In the genomic region with DNA sequence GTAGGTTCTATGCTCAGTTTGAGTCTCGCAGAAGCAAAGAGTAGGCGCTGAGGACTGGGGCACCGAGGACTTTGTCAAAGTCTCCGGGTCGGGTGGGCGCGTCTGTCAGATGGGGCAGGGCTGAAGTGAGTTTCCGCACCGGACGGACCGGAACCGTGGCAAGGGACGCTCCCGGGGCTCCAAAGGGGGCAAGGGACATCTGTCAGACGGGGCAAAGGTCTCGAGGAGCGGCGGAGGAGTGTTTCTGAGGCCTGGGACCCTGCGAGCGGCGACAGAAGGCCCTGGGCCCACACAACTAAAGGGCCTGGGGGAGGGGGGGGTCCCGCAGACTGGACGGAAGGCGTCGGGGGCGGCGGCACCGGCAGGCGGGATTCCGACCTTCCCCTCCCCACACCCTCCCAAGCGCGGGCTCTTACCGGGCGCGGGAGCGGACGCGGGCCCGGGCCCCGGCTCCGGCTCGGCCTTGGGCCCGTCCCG, we compare ENCODE assay signal across 7 cellular contexts. TPM values are rescaled to one million over a fixed set of nuclear protein-coding genes. Genes with fewer than 3 reads are reported as not detected.
DNase-seq lines count a peak whose midpoint lies in the region; ATAC-seq, FAIRE-seq and TF ChIP-seq lines count a peak whose summit lies in the region.

No MANE protein-coding gene starts in this region.

- H2AFZ ChIP-seq in Loucy (ENCODE audit: low read length) = no peak overlapping the region

- H3K9ac ChIP-seq in Loucy (ENCODE audit: low read depth, low read length, poor library complexity, severe bottlenecking) = peak overlapping the region; percentile 80

- H3K9me3 ChIP-seq in Loucy (ENCODE audit: insufficient read depth, low read depth, low read length) (no peaks in the 10 kb centered on the region), mononuclear cell (ENCODE audit: low read depth, low read length) (no peaks in the 10 kb centered on the region), upper lobe of right lung (no peaks in the 10 kb centered on the region)

- peaks cover 24% of the 10 kb centered on the region for H3K4me1 ChIP-seq in Loucy (ENCODE audit: insufficient read depth, low read length, poor library complexity, severe bottlenecking)
- H3K4me1 ChIP-seq in mononuclear cell (ENCODE audit: insufficient read depth, low read length) = peaks cover 28% of the 10 kb centered on the region
- H3K4me1 ChIP-seq in upper lobe of right lung = peaks cover 27% of the 10 kb centered on the region

- H3K36me3 ChIP-seq in Loucy (ENCODE audit: insufficient read depth, low read length) (peaks cover 14% of the 10 kb centered on the region; the same call in 1 of the 2 replicates), bronchial epithelial cell (ENCODE audit: control insufficient read depth, insufficient read depth, low read length) (peaks cover 15% of the 10 kb centered on the region), upper lobe of right lung (peaks cover 19% of the 10 kb centered on the region)

- no peaks in the 10 kb centered on the region for H3K9me2 ChIP-seq in Loucy (replicated peaks; ENCODE audit: low read depth, low read length)

- DNase-seq in bronchial epithelial cell (ENCODE audit: low read depth) = no peak
- no peak for DNase-seq in upper lobe of right lung
- DNase-seq in MV-4-11 (lab: John Stamatoyannopoulos, UW) = no peak

- peak overlapping the region; percentile 81 for H3K4me3 ChIP-seq in Loucy (ENCODE audit: low read length, poor library complexity, severe bottlenecking)
- peak overlapping the region; percentile 93 for H3K4me3 ChIP-seq in bronchial epithelial cell (ENCODE audit: low read depth, low read length)
- peak overlapping the region; percentile 56 for H3K4me3 ChIP-seq in mononuclear cell (ENCODE audit: low read length)
- H3K4me3 ChIP-seq in upper lobe of right lung = peak overlapping the region; percentile 74

- peak overlapping the region; percentile 97 for H3K4me2 ChIP-seq in Loucy (ENCODE audit: low read depth, low read length, poor library complexity, severe bottlenecking)

- TF ChIP-seq CTCF in Loucy (conservative IDR thresholded peaks at IDR 0.05; ENCODE audit: low read length) = no peak
- TF ChIP-seq CTCF in bronchial epithelial cell (IDR thresholded peaks at IDR 0.05; ENCODE audit: insufficient read depth, low read length, severe bottlenecking) = no peak
- TF ChIP-seq CTCF in upper lobe of right lung (IDR thresholded peaks at IDR 0.05) = no peak

- ATAC-seq in GM18907 (IDR thresholded peaks at IDR 0.05; ENCODE audit: unreplicated experiment) = peak; percentile 4
- no peak for ATAC-seq in upper lobe of right lung
- ATAC-seq in GM19035 (IDR thresholded peaks at IDR 0.05; ENCODE audit: unreplicated experiment) = no peak

- H3K27me3 ChIP-seq in Loucy (ENCODE audit: insufficient read depth, low read length, poor library complexity, severe bottlenecking) (no peaks in the 10 kb centered on the region), bronchial epithelial cell (ENCODE audit: control insufficient read depth, insufficient read depth, low read length) (no peaks in the 10 kb centered on the region), mononuclear cell (ENCODE audit: insufficient read depth, low read length) (no peaks in the 10 kb centered on the region), upper lobe of right lung (no peaks in the 10 kb centered on the region)

- no peak for FAIRE-seq in bronchial epithelial cell (lab: Jason Lieb, UNC)

- peak overlapping the region; percentile 51 for H3K27ac ChIP-seq in upper lobe of right lung

- H3F3A ChIP-seq in Loucy (ENCODE audit: low read depth) = 0 out of 2 replicates have a peak, but pooled peaks cover 3% of the 10 kb centered on the region

- H4K20me1 ChIP-seq in Loucy (ENCODE audit: insufficient read depth, low read length, poor library complexity, severe bottlenecking) = peaks cover 29% of the 10 kb centered on the region

- intact Hi-C loops in upper lobe of right lung (cut with DNase I) = no loop called here

- H3K79me2 ChIP-seq in Loucy (ENCODE audit: insufficient read depth, low read length) = peaks cover 47% of the 10 kb centered on the region

RNA-seq across cellular contexts. Expression of a gene that starts 13.3 kb away (rescaled TPM):
- 75.3 and 78.9 TPM in 2 replicates for total RNA-seq in bronchial epithelial cell
- 76.9 TPM for total RNA-seq in mononuclear cell
- total RNA-seq in upper lobe of right lung = 95.5 TPM

RNA-seq across cellular contexts. Expression of a gene that starts 17.7 kb away (rescaled TPM):
- total RNA-seq in bronchial epithelial cell (2.4 and 4.2 TPM in 2 replicates), mononuclear cell (3.6 TPM), upper lobe of right lung (30.9 TPM)

RNA-seq across cellular contexts. Expression of a gene that starts 32.3 kb away (rescaled TPM):
- total RNA-seq in bronchial epithelial cell (not detected in 2 replicates), mononuclear cell (31.3 TPM), upper lobe of right lung (19.1 TPM)

RNA-seq across cellular contexts. Expression of a gene that starts 47.2 kb away (rescaled TPM):
- total RNA-seq in bronchial epithelial cell = not detected in 2 replicates
- not detected for total RNA-seq in mononuclear cell
- total RNA-seq in upper lobe of right lung = not detected

RNA-seq across cellular contexts. Expression of a gene that starts 52.5 kb away (rescaled TPM):
- total RNA-seq in bronchial epithelial cell (16.8 TPM in 2 replicates), mononuclear cell (57.5 TPM), upper lobe of right lung (31.0 TPM)

Comparison
In these comparisons a context has a peak if more than half of its experiments do, and no peak if none do; other contexts are left out.
1. RNA of a gene that starts 32.3 kb away (total RNA-seq): 31.3 TPM in mononuclear cell (single experiment) and 19.1 TPM in upper lobe of right lung (single experiment); not detected in bronchial epithelial cell; every median in the first group is over 10 times any median in the second.
2. Peak in every context shown above with its lines, with median percentiles within 50 percentile points of each other: H3K4me3 ChIP-seq.